Comparison of ENCODE assay signal across 27 cellular contexts in the genomic region with DNA sequence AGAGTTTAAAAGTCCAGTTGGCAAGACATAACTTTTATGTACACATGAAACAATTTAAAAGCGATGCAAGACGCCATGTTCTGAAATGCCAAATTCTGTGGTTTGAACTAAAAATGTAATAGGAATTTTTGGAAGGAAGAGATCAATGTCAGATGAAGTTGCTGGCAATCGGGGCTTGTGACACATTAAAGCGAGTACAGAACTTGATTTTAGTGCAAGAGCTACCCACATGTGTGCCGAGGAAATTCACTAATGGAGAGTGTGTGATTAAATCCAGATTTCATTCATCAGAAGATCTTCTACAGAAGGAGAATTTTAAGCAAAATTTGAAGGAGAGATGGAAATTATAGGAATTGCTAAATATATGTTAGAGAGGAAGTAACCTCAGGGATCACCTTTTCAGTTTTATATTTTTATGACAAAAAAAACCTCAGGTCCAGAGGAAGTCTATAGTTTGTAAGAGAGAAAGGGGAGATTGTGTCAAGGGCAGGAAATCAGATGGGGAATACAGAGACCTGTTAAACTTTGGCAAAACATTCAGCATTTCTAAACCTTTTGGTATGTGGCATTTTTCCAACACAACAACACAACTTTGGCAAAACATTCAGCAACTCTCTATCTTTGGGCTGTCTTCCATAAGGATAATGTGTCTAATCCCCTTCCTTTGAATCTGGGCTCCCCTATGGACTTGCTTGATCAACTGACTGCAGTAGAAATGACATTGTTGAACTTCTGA.
DNase-seq lines count a peak whose midpoint lies in the region.
"Had no signal": no experiment of that assay in that cellular context is flagged by ENCODE, and none has a peak within 500 bp of the region (broad histone marks: within the 10 kb centered on the region; RNA-seq: fewer than 3 reads in every experiment).

No MANE protein-coding gene starts in this region.

- no peaks in the 10 kb centered on the region for H3K36me3 ChIP-seq in mesenchymal stem cell (ENCODE audit: control insufficient read depth in 1 of 2, insufficient read depth in 2 of 2, low read depth in 1 of 2, low read length in 2 of 2)
- H3K36me3 ChIP-seq: brain microvascular endothelial cell, left ventricle myocardium inferior, neutrophil, prostate gland had no signal

- no peak overlapping the region for H4K91ac ChIP-seq in mesenchymal stem cell (ENCODE audit: low read length)

- H3K4ac ChIP-seq in mesenchymal stem cell (ENCODE audit: low read depth in 1 of 2, low read length in 2 of 2) = no peak overlapping the region

- H3K9me3 ChIP-seq in mesenchymal stem cell (ENCODE audit: control insufficient read depth, low read length) = peaks cover 4% of the 10 kb centered on the region
- H3K9me3 ChIP-seq: neutrophil, prostate gland had no signal

- H2AK5ac ChIP-seq in mesenchymal stem cell (ENCODE audit: low read length, severe bottlenecking) = no peak overlapping the region

- no peak overlapping the region for H3K4me3 ChIP-seq in mesenchymal stem cell (ENCODE audit: insufficient read depth in 1 of 2, low read depth in 1 of 2, low read length in 2 of 2)
- H3K4me3 ChIP-seq: left ventricle myocardium inferior, prostate gland had no signal

- no peak overlapping the region for H2BK12ac ChIP-seq in mesenchymal stem cell (ENCODE audit: low read length in 2 of 2)

- WGBS in mesenchymal stem cell = 90% methylated on average over 5 of the region's 5 CpGs

- H2BK5ac ChIP-seq in mesenchymal stem cell (ENCODE audit: low read depth, low read length, poor library complexity, severe bottlenecking) = no peak overlapping the region

- no peak overlapping the region for H4K8ac ChIP-seq in mesenchymal stem cell (ENCODE audit: low read length)

- H3K79me1 ChIP-seq in mesenchymal stem cell (replicated peaks; ENCODE audit: low read length, poor library complexity, severe bottlenecking) = no peaks in the 10 kb centered on the region

- no peak overlapping the region for H3K23ac ChIP-seq in mesenchymal stem cell (ENCODE audit: low read length in 2 of 2)

- H3K4me1 ChIP-seq in mesenchymal stem cell (ENCODE audit: control insufficient read depth, insufficient read depth, low read depth, low read length) = no peaks in the 10 kb centered on the region
- H3K4me1 ChIP-seq: left ventricle myocardium inferior, prostate gland had no signal

- no peak overlapping the region for H2BK15ac ChIP-seq in mesenchymal stem cell (ENCODE audit: low read depth, poor library complexity, severe bottlenecking)

- peak; percentile 55 for DNase-seq in EH (ENCODE audit: low read depth)
- peak; percentile 54 for DNase-seq in NCI-H226
- peak; percentile 19 for DNase-seq in epidermal melanocyte (ENCODE audit: insufficient read length, low spot score)
- DNase-seq in mesenchymal stem cell = no peak
- DNase-seq in kidney tubule cell (ENCODE audit: low spot score) = no peak
- no peak for DNase-seq in NCI-H187 (lab: John Stamatoyannopoulos, UW)
- no peak for DNase-seq in DMS 273 (lab: John Stamatoyannopoulos, UW; ENCODE audit: unreplicated experiment)
- no peak for DNase-seq in NCI-H510A (lab: John Stamatoyannopoulos, UW)
- DNase-seq: activated CD4-positive, alpha-beta T cell treated with anti-CD3 and anti-CD28 coated beads for 36 hours; activated gamma-delta T cell treated with Interleukin-2 at 50 U/mL for 16 hours; activated T-cell treated with anti-CD3 and anti-CD28 coated beads, Interleukin-2, amount 50 U/mL, for 24 hours; brain microvascular endothelial cell; CD4-positive, alpha-beta T cell; HCEC 1CT; hypothalamus; immature natural killer cell; left ventricle myocardium inferior; MM.1S; NCI-H1417 treated with DMSO at 0.1 percent for 48 hours; NCI-H2081 treated with DMSO at 0.1 percent for 48 hours; NCI-H446 treated with DMSO at 0.1 percent for 48 hours; OCI-M1; stimulated activated CD4-positive, alpha-beta T cell treated with anti-CD3 and anti-CD28 coated beads, Interleukin-15, amount 100 ng/mL, for 24 hours; stimulated activated naive B cell treated with anti-CD40 and anti-IgM and Interleukin-4, amounts not matched to agents 10 μg/mL and 1 μg/mL and 100 μg/mL, for 72 hours; T-helper 2 cell had no signal

- H3K4me2 ChIP-seq in mesenchymal stem cell (ENCODE audit: low read length, poor library complexity, severe bottlenecking) = no peak overlapping the region

- H3K27ac ChIP-seq in mesenchymal stem cell (ENCODE audit: low read length, poor library complexity, severe bottlenecking) = no peak overlapping the region
- H3K27ac ChIP-seq: brain microvascular endothelial cell, left ventricle myocardium inferior, neutrophil, prostate gland had no signal

- no peak overlapping the region for H2BK120ac ChIP-seq in mesenchymal stem cell (ENCODE audit: low read depth, low read length)

- no peak overlapping the region for H3K18ac ChIP-seq in mesenchymal stem cell (ENCODE audit: low read depth in 1 of 2, low read length in 2 of 2)

- H2AFZ ChIP-seq in mesenchymal stem cell (ENCODE audit: low read depth, low read length) = no peak overlapping the region

- peak overlapping the region; percentile 44 for H3K9ac ChIP-seq in mesenchymal stem cell (ENCODE audit: low read length)

- no peak overlapping the region for H3K14ac ChIP-seq in mesenchymal stem cell (ENCODE audit: low read length in 2 of 2)

- H3K27me3 ChIP-seq in mesenchymal stem cell (ENCODE audit: control insufficient read depth in 1 of 2, insufficient read depth in 1 of 2, low read length in 2 of 2) = peaks cover 0 to 4% of the 10 kb centered on the region in 2 experiments
- H3K27me3 ChIP-seq: brain microvascular endothelial cell, neutrophil had no signal

Comparison
In these comparisons a context has a peak if more than half of its experiments do, and no peak if none do; other contexts are left out.
1. DNase-seq: peak in EH (single experiment), NCI-H226 (single experiment) and epidermal melanocyte (single experiment); none in mesenchymal stem cell (single experiment), kidney tubule cell (single experiment), NCI-H187 (0 of 2), DMS 273 (single experiment) and NCI-H510A (single experiment).